ENCODE assay signal across 8 cellular contexts in genomic region chr12:89166525-89166934, GRCh38.
DNase-seq lines count a peak whose midpoint lies in the region; ATAC-seq and TF ChIP-seq lines count a peak whose summit lies in the region.

No MANE protein-coding gene starts in this region.

- DNase-seq in GM06990 (ENCODE audit: extremely low read depth, insufficient read length), result peak; percentile 64
- DNase-seq in LHCN-M2 (ENCODE audit: low read depth), result peak; percentile 86
- DNase-seq in fibroblast of mammary gland (ENCODE audit: low read depth), result peak; percentile 73
- DNase-seq in upper lobe of right lung, result no peak
- no peak for DNase-seq in nephron progenitor cell
- DNase-seq in dorsolateral prefrontal cortex, result no peak
- no peak for DNase-seq in NCI-H1436 treated with DMSO at 0.1 percent for 48 hours (lab: John Stamatoyannopoulos, UW)

- H3K27me3 ChIP-seq in GM06990 (replicated peaks; ENCODE audit: control insufficient read depth, insufficient read depth, low read length), result no peaks in the 10 kb centered on the region
- no peaks in the 10 kb centered on the region for H3K27me3 ChIP-seq in upper lobe of right lung
- no peaks in the 10 kb centered on the region for H3K27me3 ChIP-seq in dorsolateral prefrontal cortex

- peaks cover 12% of the 10 kb centered on the region for H3K36me3 Mint-ChIP-seq in nephron progenitor cell (ENCODE audit: low read depth)

- ATAC-seq in GM21576 (IDR thresholded peaks at IDR 0.05; ENCODE audit: unreplicated experiment) (peak; percentile 96), upper lobe of right lung (peak; percentile 68)

- H3K36me3 ChIP-seq in GM06990 (ENCODE audit: control insufficient read depth, insufficient read depth, low read length) (no peaks in the 10 kb centered on the region), upper lobe of right lung (no peaks in the 10 kb centered on the region)

- intact Hi-C loops in upper lobe of right lung (cut with DNase I), result no loop called here
- intact Hi-C loops in dorsolateral prefrontal cortex (cut with DNase I), result no loop called here

- peaks cover 4% of the 10 kb centered on the region for H3K4me1 Mint-ChIP-seq in nephron progenitor cell

- H3K27ac Mint-ChIP-seq in nephron progenitor cell, result no peak overlapping the region

- H3K9me3 ChIP-seq in upper lobe of right lung, result no peaks in the 10 kb centered on the region

- H3K4me3 ChIP-seq in GM06990 (replicated peaks; ENCODE audit: low read depth, low read length), result no peak overlapping the region
- no peak overlapping the region for H3K4me3 ChIP-seq in fibroblast of mammary gland (ENCODE audit: control insufficient read depth, low read depth, low read length)
- no peak overlapping the region for H3K4me3 ChIP-seq in upper lobe of right lung
- H3K4me3 ChIP-seq in dorsolateral prefrontal cortex, result no peak overlapping the region

- H3K9me3 Mint-ChIP-seq in nephron progenitor cell, result peaks cover 21% of the 10 kb centered on the region

- H3K27ac ChIP-seq in upper lobe of right lung (peak overlapping the region; percentile 43), dorsolateral prefrontal cortex (peak overlapping the region in 19 of 59 donors; percentile 2 to 68 (median 34))

- H3K4me1 ChIP-seq in upper lobe of right lung, result peaks cover 18% of the 10 kb centered on the region

- H3K4me3 Mint-ChIP-seq in nephron progenitor cell, result no peak overlapping the region

- H3K27me3 Mint-ChIP-seq in nephron progenitor cell (ENCODE audit: low read depth, poor library complexity), result no peaks in the 10 kb centered on the region

- TF ChIP-seq CTCF in GM06990 (IDR thresholded peaks at IDR 0.05; ENCODE audit: insufficient read depth, low read length, poor library complexity, severe bottlenecking), result no peak
- no peak for TF ChIP-seq CTCF in fibroblast of mammary gland (conservative IDR thresholded peaks at IDR 0.05; ENCODE audit: control insufficient read depth, insufficient read depth, low read depth, low read length)
- TF ChIP-seq CTCF in upper lobe of right lung (IDR thresholded peaks at IDR 0.05), result no peak
- TF ChIP-seq CTCF in nephron progenitor cell (IDR thresholded peaks at IDR 0.05), result no peak
- no peak for TF ChIP-seq CTCF in dorsolateral prefrontal cortex (IDR thresholded peaks at IDR 0.05 in 54 of 56, conservative IDR thresholded peaks at IDR 0.05 in 2 of 56; ENCODE audit: low read depth in 1 of 56, partially characterized antibody in 56 of 56)

Comparison
In these comparisons a context has a peak if more than half of its experiments do, and no peak if none do; other contexts are left out.
1. DNase-seq: peak in GM06990 (single experiment), LHCN-M2 (single experiment) and fibroblast of mammary gland (single experiment); none in upper lobe of right lung (single experiment), nephron progenitor cell (single experiment), dorsolateral prefrontal cortex (0 of 10) and NCI-H1436 treated with DMSO at 0.1 percent for 48 hours (single experiment).